In genomic region chr1:230316864-230317745, GRCh38 we compare ENCODE assay signal across 25 cellular contexts.
"Had no signal": no experiment of that assay in that cellular context is flagged by ENCODE, and none has a peak within 500 bp of the region (broad histone marks: within the 10 kb centered on the region; RNA-seq: fewer than 3 reads in every experiment).

No MANE protein-coding gene starts in this region.

- H3K4me3 ChIP-seq: cardiac muscle cell, SK-N-MC had no signal

- H3K4me3 Mint-ChIP-seq: activated CD4-positive, alpha-beta memory T cell treated with anti-CD3 and anti-CD28 coated beads for 36 hours; activated CD4-positive, alpha-beta T cell treated with anti-CD3 and anti-CD28 coated beads, Interleukin-2, amount 10 ng/mL, durations not matched to agents 24 days and 14 days; activated naive CD8-positive, alpha-beta T cell treated with anti-CD3 and anti-CD28 coated beads, Interleukin-2, amount 50 U/mL, for 24 hours; activated T-cell treated with anti-CD3 and anti-CD28 coated beads, Interleukin-2, amount 50 U/mL, for 4 hours; brain; T-cell had no signal

- H3K27ac Mint-ChIP-seq: activated CD4-positive, alpha-beta memory T cell treated with anti-CD3 and anti-CD28 coated beads for 36 hours; activated CD4-positive, alpha-beta T cell treated with anti-CD3 and anti-CD28 coated beads, Interleukin-2, amount 10 ng/mL, durations not matched to agents 24 days and 14 days; activated naive CD4-positive, alpha-beta T cell treated with anti-CD3 and anti-CD28 coated beads, Interleukin-2, amount 50 U/mL, for 72 hours; activated naive CD8-positive, alpha-beta T cell treated with anti-CD3 and anti-CD28 coated beads, Interleukin-2, amount 50 U/mL, for 24 hours; brain; T-cell had no signal

- H3K4me1 Mint-ChIP-seq: activated CD4-positive, alpha-beta T cell treated with anti-CD3 and anti-CD28 coated beads, Interleukin-2, amount 10 ng/mL, durations not matched to agents 24 days and 14 days; activated naive CD8-positive, alpha-beta T cell treated with anti-CD3 and anti-CD28 coated beads, Interleukin-2, amount 50 U/mL, for 24 hours; T-cell had no signal

- H3K27me3 ChIP-seq: cardiac muscle cell had no signal

- H3K36me3 Mint-ChIP-seq: activated CD4-positive, alpha-beta memory T cell treated with anti-CD3 and anti-CD28 coated beads for 36 hours; activated naive CD4-positive, alpha-beta T cell treated with anti-CD3 and anti-CD28 coated beads, Interleukin-2, amount 50 U/mL, for 72 hours; T-cell had no signal

- ATAC-seq: activated CD4-positive, CD25-positive, alpha-beta regulatory T cell treated with anti-CD3 and anti-CD28 coated beads, Interleukin-2, amount 50 U/mL, for 24 hours; activated naive CD4-positive, alpha-beta T cell treated with anti-CD3 and anti-CD28 coated beads, Interleukin-2, amount 50 U/mL, for 72 hours; activated naive CD8-positive, alpha-beta T cell treated with anti-CD3 and anti-CD28 coated beads, Interleukin-2, amount 50 U/mL, for 24 hours; activated T-cell treated with anti-CD3 and anti-CD28 coated beads, Interleukin-2, amount 50 U/mL, for 4 hours had no signal

- H3K27ac ChIP-seq: cardiac muscle cell, KMS-11, SK-N-MC, WERI-Rb-1 had no signal

- H3K36me3 ChIP-seq: cardiac muscle cell, WERI-Rb-1 had no signal

- H3K9me3 Mint-ChIP-seq: activated CD4-positive, alpha-beta memory T cell treated with anti-CD3 and anti-CD28 coated beads for 36 hours; activated CD4-positive, alpha-beta T cell treated with anti-CD3 and anti-CD28 coated beads, Interleukin-2, amount 10 ng/mL, durations not matched to agents 24 days and 14 days; activated naive CD4-positive, alpha-beta T cell treated with anti-CD3 and anti-CD28 coated beads, Interleukin-2, amount 50 U/mL, for 72 hours; activated naive CD8-positive, alpha-beta T cell treated with anti-CD3 and anti-CD28 coated beads, Interleukin-2, amount 50 U/mL, for 24 hours; activated T-cell treated with anti-CD3 and anti-CD28 coated beads, Interleukin-2, amount 50 U/mL, for 4 hours; brain; T-cell had no signal

- H3K27me3 Mint-ChIP-seq: activated CD4-positive, alpha-beta memory T cell treated with anti-CD3 and anti-CD28 coated beads for 36 hours had no signal

- DNase-seq: activated CD4-positive, alpha-beta memory T cell treated with anti-CD3 and anti-CD28 coated beads for 36 hours; activated CD4-positive, alpha-beta T cell treated with anti-CD3 and anti-CD28 coated beads, Interleukin-2, amount 10 ng/mL, durations not matched to agents 24 days and 14 days; activated CD8-positive, alpha-beta memory T cell treated with anti-CD3 and anti-CD28 coated beads for 24 hours; activated effector memory CD4-positive, alpha-beta T cell treated with anti-CD3 and anti-CD28 coated beads, Interleukin-2, amount 50 U/mL, for 16 hours; activated naive CD4-positive, alpha-beta T cell treated with Interleukin-2 at 50 U/mL for 16 hours; activated naive CD8-positive, alpha-beta T cell treated with anti-CD3 and anti-CD28 coated beads, Interleukin-2, amount 50 U/mL, for 24 hours; activated T-cell treated with anti-CD3 and anti-CD28 coated beads, Interleukin-2, amount 50 U/mL, for 4 hours; amniotic stem cell; cerebellar nuclear complex; NCI-H1092; NCI-H1417; NCI-H1930; NCI-H345; NCI-H510A; NCI-H526 treated with DMSO at 0.1 percent for 48 hours; NCI-H82; T-cell; T-helper 2 cell; WERI-Rb-1 had no signal
